Comparison of ENCODE assay signal across 27 cellular contexts in genomic region chr10:124362572-124362971, GRCh38.
"Had no signal": no experiment of that assay in that cellular context is flagged by ENCODE, and none has a peak within 500 bp of the region (broad histone marks: within the 10 kb centered on the region; RNA-seq: fewer than 3 reads in every experiment).

No MANE protein-coding gene starts in this region.

- H3K27ac ChIP-seq: ascending aorta, body of pancreas, Peyer's patch, RWPE1, SJCRH30 had no signal

- ATAC-seq: activated CD8-positive, alpha-beta T cell treated with anti-CD3 and anti-CD28 coated beads, Interleukin-2, amount 10 ng/mL, durations not matched to agents 7 days and 5 days; body of pancreas had no signal

- H3K27ac Mint-ChIP-seq: activated CD8-positive, alpha-beta T cell treated with anti-CD3 and anti-CD28 coated beads, Interleukin-2, amount 10 ng/mL, durations not matched to agents 7 days and 5 days had no signal

- H3K4me1 ChIP-seq: ascending aorta, body of pancreas, Peyer's patch, SJCRH30 had no signal

- H3K9ac ChIP-seq: SK-N-SH had no signal

- DNase-seq: activated CD4-positive, alpha-beta T cell treated with anti-CD3 and anti-CD28 coated beads for 48 hours; activated CD4-positive, alpha-beta T cell treated with anti-CD3 and anti-CD28 coated beads, Interleukin-2, amount 50 U/mL, for 4 hours; activated CD4-positive, CD25-positive, alpha-beta regulatory T cell treated with anti-CD3 and anti-CD28 coated beads, Interleukin-2, amount 50 U/mL, for 72 hours; activated CD8-positive, alpha-beta memory T cell treated with anti-CD3 and anti-CD28 coated beads, Interleukin-2, amount 50 U/mL, for 48 hours; activated CD8-positive, alpha-beta T cell treated with anti-CD3 and anti-CD28 coated beads, Interleukin-2, amount 10 ng/mL, durations not matched to agents 7 days and 5 days; activated naive CD4-positive, alpha-beta T cell treated with anti-CD3 and anti-CD28 coated beads, Interleukin-2, amount 50 U/mL, for 16 hours; activated T-cell treated with anti-CD3 and anti-CD28 coated beads, Interleukin-2, amount 50 U/mL, for 1 hour; amniotic stem cell; body of pancreas; central memory CD4-positive, alpha-beta T cell; KG1; NCI-H1048; NCI-H146; NCI-H187 treated with DMSO at 0.1 percent for 48 hours; NCI-H2081 treated with DMSO at 0.1 percent for 48 hours; NCI-H2171 treated with DMSO at 0.1 percent for 48 hours; NCI-H345; NCI-H510A; NCI-H526 treated with DMSO at 0.1 percent for 48 hours; NK-92 treated with Interleukin-12 subunit alpha and Interleukin-12 subunit beta, amount 100 ng/mL, for 24 hours; Right ventricle myocardium superior; SJCRH30; SK-N-SH; T-helper 1 cell had no signal

- H3K4me3 Mint-ChIP-seq: activated CD8-positive, alpha-beta T cell treated with anti-CD3 and anti-CD28 coated beads, Interleukin-2, amount 10 ng/mL, durations not matched to agents 7 days and 5 days had no signal

- H3K27me3 ChIP-seq: ascending aorta, body of pancreas, Peyer's patch, SJCRH30 had no signal

- H3K9me3 ChIP-seq: body of pancreas, SJCRH30 had no signal

- H3K36me3 ChIP-seq: ascending aorta, Peyer's patch, SJCRH30 had no signal

- H3K4me3 ChIP-seq: ascending aorta, body of pancreas, Peyer's patch, SJCRH30 had no signal
